10 cellular contexts compared by ENCODE assay signal in genomic region chr17:83119987-83120864, GRCh38. TPM values are rescaled to one million over a fixed set of nuclear protein-coding genes. Genes with fewer than 3 reads are reported as not detected.
A peak's percentile ranks its signal among the peaks of the same experiment; 100 is the strongest.
DNase-seq lines count a peak whose midpoint lies in the region; ATAC-seq, FAIRE-seq and TF ChIP-seq lines count a peak whose summit lies in the region.
"Had no signal": no experiment of that assay in that cellular context is flagged by ENCODE, and none has a peak within 500 bp of the region (broad histone marks: within the 10 kb centered on the region; RNA-seq: fewer than 3 reads in every experiment).

No MANE protein-coding gene starts in this region.

- TF ChIP-seq EP300 in K562 (IDR thresholded peaks at IDR 0.05; ENCODE audit: low read length), result no peak

- in situ Hi-C loops in K562 (cut with MboI), result no loop called here

- peaks cover 0 to 15% of the 10 kb centered on the region in 2 donors for H3K4me1 ChIP-seq in right atrium auricular region
- H3K4me1 ChIP-seq in HUES64 (ENCODE audit: insufficient read depth, low read length), result peaks cover 14% of the 10 kb centered on the region
- H3K4me1 ChIP-seq in K562 (replicated peaks in 1 of 2; ENCODE audit: control insufficient read depth in 2 of 2, insufficient read depth in 2 of 2, low read length in 2 of 2), result peaks cover 9 to 41% of the 10 kb centered on the region in 2 experiments; a peak in 3 of 5 replicates

- H3K27ac ChIP-seq in right atrium auricular region (no peak overlapping the region), HUES64 (ENCODE audit: low read depth, low read length) (no peak overlapping the region), K562 (ENCODE audit: extremely low read depth, low read depth, low read length) (no peak overlapping the region)

- 0 out of 2 replicates have a peak overlapping the region, but pooled peaks have one; percentile 8 for H3K4me2 ChIP-seq in K562 (ENCODE audit: insufficient read depth, low read length)

- no peaks in the 10 kb centered on the region for H3K9me1 ChIP-seq in K562 (ENCODE audit: control insufficient read depth, insufficient read depth, low read length)

- peak; percentile 52 for DNase-seq in Right ventricle myocardium superior
- no peak for DNase-seq in right atrium auricular region (ENCODE audit: low spot score)
- DNase-seq in K562 (ENCODE audit: extremely low read depth in 1 of 4, low spot score in 3 of 4), result no peak
- DNase-seq in stimulated activated naive CD8-positive, alpha-beta T cell treated with anti-CD3 and anti-CD28 coated beads, Interleukin-15, Interleukin-2, amounts not matched to agents 100 U/mL and 50 U/mL, for 24 hours, result peak; percentile 40
- no peak for DNase-seq in NCI-H2196 (lab: John Stamatoyannopoulos, UW; ENCODE audit: unreplicated experiment)

- intact Hi-C loops in Right ventricle myocardium superior (cut with DNase I), result no loop called here
- intact Hi-C loops in K562 (cut with micrococcal nuclease), result no loop called here

- ATAC-seq in Right ventricle myocardium superior (ENCODE audit: poor library complexity), result no peak
- peak; percentile 57; the same call in 2 of the 3 replicates for ATAC-seq in K562
- peak; percentile 64 for ATAC-seq in stimulated activated naive CD8-positive, alpha-beta T cell treated with anti-CD3 and anti-CD28 coated beads, Interleukin-15, Interleukin-2, amounts not matched to agents 100 U/mL and 50 U/mL, for 24 hours
- ATAC-seq in GM19023 (IDR thresholded peaks at IDR 0.05; ENCODE audit: unreplicated experiment), result no peak
- ATAC-seq in HG03439 (IDR thresholded peaks at IDR 0.05; ENCODE audit: unreplicated experiment), result no peak

- TF ChIP-seq POLR2A in K562 (conservative IDR thresholded peaks at IDR 0.05), result no peak

- H3K27me3 ChIP-seq in right atrium auricular region, result no peaks in the 10 kb centered on the region
- H3K27me3 ChIP-seq in HUES64 (ENCODE audit: insufficient read depth, low read length), result peaks cover 30% of the 10 kb centered on the region
- peaks cover 45 to 66% of the 10 kb centered on the region in 2 experiments for H3K27me3 ChIP-seq in K562 (ENCODE audit: control insufficient read depth in 2 of 2, insufficient read depth in 2 of 2, low read length in 2 of 2)

- no TSS peak for BruUV-seq in K562 (replicated peaks; lab: Mats Ljungman, UMichigan)

- H3K9ac ChIP-seq in HUES64 (ENCODE audit: low read depth, low read length) (no peak overlapping the region; the same call in 1 of the 2 replicates), K562 (ENCODE audit: insufficient read depth in 1 of 2, low read depth in 2 of 2, low read length in 2 of 2) (peak overlapping the region in 1 of 2 experiments; percentile 23; a peak in 1 of 4 replicates)

- peaks cover 13% of the 10 kb centered on the region; the same call in 1 of the 2 replicates for H4K20me1 ChIP-seq in K562 (replicated peaks; ENCODE audit: control insufficient read depth, insufficient read depth, low read length)

- no peak for FAIRE-seq in K562 (lab: Jason Lieb, UNC)
- FAIRE-seq: G401.6, keratinocyte had no signal

- no peak for TF ChIP-seq RAD21 in K562 (CRISPR knock-in tag; conservative IDR thresholded peaks at IDR 0.05 in 1 of 2, IDR thresholded peaks at IDR 0.05 in 1 of 2)

- H3K36me3 ChIP-seq in right atrium auricular region (no peaks in the 10 kb centered on the region), HUES64 (ENCODE audit: insufficient read depth, low read length) (no peaks in the 10 kb centered on the region), K562 (ENCODE audit: control insufficient read depth, insufficient read depth, low read length) (no peaks in the 10 kb centered on the region)

- no peak overlapping the region for H2AFZ ChIP-seq in K562 (ENCODE audit: low read depth, low read length)

- 34% methylated on average over 22 of the region's 25 CpGs for WGBS in HUES64
- WGBS in K562 (ENCODE audit: insufficient coverage, low coverage, missing lambda C conversion rate), result 29% methylated on average over 21 of the region's 25 CpGs

- TF ChIP-seq CTCF in right atrium auricular region (IDR thresholded peaks at IDR 0.05) (no peak), K562 (IDR thresholded peaks at IDR 0.05 in 2 of 3, conservative IDR thresholded peaks at IDR 0.05 in 1 of 3; ENCODE audit: insufficient read depth in 2 of 3, low read depth in 1 of 3, low read length in 3 of 3) (no peak)

- no peak overlapping the region for H3K4me3 ChIP-seq in right atrium auricular region
- peak overlapping the region; percentile 53 for H3K4me3 ChIP-seq in HUES64 (ENCODE audit: low read length)
- no peak overlapping the region for H3K4me3 ChIP-seq in K562

- H3K9me3 ChIP-seq in right atrium auricular region (no peaks in the 10 kb centered on the region), HUES64 (ENCODE audit: insufficient read depth, low read depth, low read length) (no peaks in the 10 kb centered on the region), K562 (replicated peaks; ENCODE audit: control insufficient read depth, insufficient read depth, low read depth, low read length) (no peaks in the 10 kb centered on the region)

- CTCF ChIA-PET in K562 (lab: Yijun Ruan, JAX; ENCODE audit: low intra/inter-chr PET ratio), result no interaction called here

- no peaks in the 10 kb centered on the region for H3K79me2 ChIP-seq in K562 (ENCODE audit: control insufficient read depth, insufficient read depth, low read length)

- POLR2A ChIA-PET in K562 (lab: Yijun Ruan, JAX), result interaction anchor here (0.6 kb wide), 1 partner anchor 10 kb away, joined by 3 read pairs; no protein-coding TSS in a partner anchor

TF ChIP-seq in K562, 482 proteins besides CTCF, POLR2A, EP300 and RAD21 (continues in another document):
- TF ChIP-seq, protein P1, sequence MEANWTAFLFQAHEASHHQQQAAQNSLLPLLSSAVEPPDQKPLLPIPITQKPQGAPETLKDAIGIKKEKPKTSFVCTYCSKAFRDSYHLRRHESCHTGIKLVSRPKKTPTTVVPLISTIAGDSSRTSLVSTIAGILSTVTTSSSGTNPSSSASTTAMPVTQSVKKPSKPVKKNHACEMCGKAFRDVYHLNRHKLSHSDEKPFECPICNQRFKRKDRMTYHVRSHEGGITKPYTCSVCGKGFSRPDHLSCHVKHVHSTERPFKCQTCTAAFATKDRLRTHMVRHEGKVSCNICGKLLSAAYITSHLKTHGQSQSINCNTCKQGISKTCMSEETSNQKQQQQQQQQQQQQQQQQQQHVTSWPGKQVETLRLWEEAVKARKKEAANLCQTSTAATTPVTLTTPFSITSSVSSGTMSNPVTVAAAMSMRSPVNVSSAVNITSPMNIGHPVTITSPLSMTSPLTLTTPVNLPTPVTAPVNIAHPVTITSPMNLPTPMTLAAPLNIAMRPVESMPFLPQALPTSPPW (CRISPR knock-in tag; IDR thresholded peaks at IDR 0.05), result peak; percentile 9; the same call in 1 of the 2 replicates
- TF ChIP-seq, protein P2, sequence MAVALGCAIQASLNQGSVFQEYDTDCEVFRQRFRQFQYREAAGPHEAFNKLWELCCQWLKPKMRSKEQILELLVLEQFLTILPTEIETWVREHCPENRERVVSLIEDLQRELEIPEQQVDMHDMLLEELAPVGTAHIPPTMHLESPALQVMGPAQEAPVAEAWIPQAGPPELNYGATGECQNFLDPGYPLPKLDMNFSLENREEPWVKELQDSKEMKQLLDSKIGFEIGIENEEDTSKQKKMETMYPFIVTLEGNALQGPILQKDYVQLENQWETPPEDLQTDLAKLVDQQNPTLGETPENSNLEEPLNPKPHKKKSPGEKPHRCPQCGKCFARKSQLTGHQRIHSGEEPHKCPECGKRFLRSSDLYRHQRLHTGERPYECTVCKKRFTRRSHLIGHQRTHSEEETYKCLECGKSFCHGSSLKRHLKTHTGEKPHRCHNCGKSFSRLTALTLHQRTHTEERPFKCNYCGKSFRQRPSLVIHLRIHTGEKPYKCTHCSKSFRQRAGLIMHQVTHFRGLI (CRISPR knock-in tag; IDR thresholded peaks at IDR 0.05), result no peak
- 0 out of 2 replicates have a peak, but pooled peaks have one; percentile 24 for TF ChIP-seq MBD2 (IDR thresholded peaks at IDR 0.05; ENCODE audit: borderline replicate concordance, low read depth)
- no peak for TF ChIP-seq BCOR (IDR thresholded peaks at IDR 0.05)
- TF ChIP-seq, protein P3, sequence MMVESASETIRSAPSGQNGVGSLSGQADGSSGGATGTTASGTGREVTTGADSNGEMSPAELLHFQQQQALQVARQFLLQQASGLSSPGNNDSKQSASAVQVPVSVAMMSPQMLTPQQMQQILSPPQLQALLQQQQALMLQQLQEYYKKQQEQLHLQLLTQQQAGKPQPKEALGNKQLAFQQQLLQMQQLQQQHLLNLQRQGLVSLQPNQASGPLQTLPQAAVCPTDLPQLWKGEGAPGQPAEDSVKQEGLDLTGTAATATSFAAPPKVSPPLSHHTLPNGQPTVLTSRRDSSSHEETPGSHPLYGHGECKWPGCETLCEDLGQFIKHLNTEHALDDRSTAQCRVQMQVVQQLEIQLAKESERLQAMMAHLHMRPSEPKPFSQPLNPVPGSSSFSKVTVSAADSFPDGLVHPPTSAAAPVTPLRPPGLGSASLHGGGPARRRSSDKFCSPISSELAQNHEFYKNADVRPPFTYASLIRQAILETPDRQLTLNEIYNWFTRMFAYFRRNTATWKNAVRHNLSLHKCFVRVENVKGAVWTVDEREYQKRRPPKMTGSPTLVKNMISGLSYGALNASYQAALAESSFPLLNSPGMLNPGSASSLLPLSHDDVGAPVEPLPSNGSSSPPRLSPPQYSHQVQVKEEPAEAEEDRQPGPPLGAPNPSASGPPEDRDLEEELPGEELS (CRISPR knock-in tag; IDR thresholded peaks at IDR 0.05; ENCODE audit: borderline replicate concordance), result no peak

RNA-seq across cellular contexts. Expression of gene METRNL, which starts 40.8 kb away (rescaled TPM):
- 70.3 TPM for total RNA-seq in Right ventricle myocardium superior
- total RNA-seq in right atrium auricular region, result 100 to 1,000 TPM in 1 of 2 donors, 10 to 100 TPM in 1; 62.9 to 104 TPM
- 4.5 TPM for polyA plus RNA-seq in HUES64 (2013, experiment 1 of 2)
- 7.5 TPM for polyA plus RNA-seq in HUES64 (2013, experiment 2 of 2)
- 12.2 and 22.8 TPM in 2 replicates for total RNA-seq in K562 (2011; cell fraction: chromatin; rRNA removed; ENCODE audit: low replicate concordance)
- 23.4 and 25.7 TPM in 2 replicates for total RNA-seq in K562 (2011; cell fraction: nucleolus; rRNA removed)
- total RNA-seq in K562 (2011; cell fraction: nucleoplasm; rRNA removed), result 12.5 and 12.8 TPM in 2 replicates
- 28.2 and 34.9 TPM in 2 replicates for total RNA-seq in K562 (2014; rRNA removed)
- total RNA-seq in K562 (2014; rRNA removed; fragmentation: Illumina TruSeq; extraction: Trizol), result 2.2 and 2.3 TPM in 2 replicates
- total RNA-seq in K562 (2015; rRNA removed; fragmentation: Illumina TruSeq; extraction: Trizol), result 10.7 and 14.2 TPM in 2 replicates
- 25.7 and 31.8 TPM in 2 replicates for total RNA-seq in K562 (2021)
- 2.9 and 6.2 TPM in 2 replicates for polyA plus RNA-seq in K562 (2011; rRNA removed)
- polyA plus RNA-seq in K562 (2011; cell fraction: cytosol; rRNA removed), result 14.1 and 23.9 TPM in 2 replicates
- 8.7 and 14.9 TPM in 2 replicates for polyA plus RNA-seq in K562 (2011; cell fraction: nucleus; rRNA removed)
- polyA plus RNA-seq in K562 (2012), result 24.6 and 38.9 TPM in 2 replicates
- 1.7 and 10.2 TPM in 2 replicates for polyA plus RNA-seq in K562 (2014; fragmentation: Illumina TruSeq; extraction: Trizol)
- polyA plus RNA-seq in K562 (2014; fragmentation: Nextera tagmentation; extraction: Ambion mirVana), result under 1 TPM; 0.17 to 0.18 TPM
- polyA plus RNA-seq in K562 (2014; rRNA removed), result 19.5 and 23.5 TPM in 2 replicates
- 1.9 and 2.0 TPM in 2 replicates for polyA minus RNA-seq in K562 (2011; rRNA and poly(A)+ RNA removed)
- 19.5 and 23.5 TPM in 2 replicates for polyA minus RNA-seq in K562 (2011; cell fraction: cytosol; rRNA and poly(A)+ RNA removed)
- polyA minus RNA-seq in K562 (2011; cell fraction: nucleus; rRNA and poly(A)+ RNA removed), result 6.1 and 6.4 TPM in 2 replicates

Comparison
In these comparisons a context has a peak if more than half of its experiments do, and no peak if none do; other contexts are left out.
1. DNase-seq: peak in Right ventricle myocardium superior (single experiment) and stimulated activated naive CD8-positive, alpha-beta T cell treated with anti-CD3 and anti-CD28 coated beads, Interleukin-15, Interleukin-2, amounts not matched to agents 100 U/mL and 50 U/mL, for 24 hours (single experiment); none in right atrium auricular region (single experiment), K562 (0 of 4) and NCI-H2196 (single experiment).
2. ATAC-seq: peak in K562 (single experiment) and stimulated activated naive CD8-positive, alpha-beta T cell treated with anti-CD3 and anti-CD28 coated beads, Interleukin-15, Interleukin-2, amounts not matched to agents 100 U/mL and 50 U/mL, for 24 hours (single experiment); none in Right ventricle myocardium superior (single experiment), GM19023 (single experiment) and HG03439 (single experiment).